In genomic region chr17:15469260-15469659, GRCh38 we compare ENCODE assay signal across 21 cellular contexts. TPM values are rescaled to one million over a fixed set of nuclear protein-coding genes. Genes with fewer than 3 reads are reported as not detected.
DNase-seq lines count a peak whose midpoint lies in the region; ATAC-seq and TF ChIP-seq lines count a peak whose summit lies in the region.
"Had no signal": no experiment of that assay in that cellular context is flagged by ENCODE, and none has a peak within 500 bp of the region (broad histone marks: within the 10 kb centered on the region; RNA-seq: fewer than 3 reads in every experiment).

No MANE protein-coding gene starts in this region.

- in situ Hi-C loops in brain microvascular endothelial cell (cut with HindIII; ENCODE audit: low pct_ligation_motif_present, low sequenced_read_pairs), result no loop called here

- no peaks in the 10 kb centered on the region for H3K36me3 ChIP-seq in brain microvascular endothelial cell (replicated peaks)
- H3K36me3 ChIP-seq in thoracic aorta, result no peaks in the 10 kb centered on the region
- H3K36me3 ChIP-seq: esophagus muscularis mucosa, MG63, tibial artery had no signal

- WGBS in right cardiac atrium, result 61% methylated on average over 7 of the region's 7 CpGs

- DNase-seq in DMS 273 (lab: John Stamatoyannopoulos, UW; ENCODE audit: unreplicated experiment) (peak; percentile 3), DMS 273 treated with DMSO at 0.1 percent for 48 hours (lab: John Stamatoyannopoulos, UW) (no peak), brain microvascular endothelial cell (peak; percentile 92), right cardiac atrium (peak; percentile 33 to 75 (median 70)), thoracic aorta (ENCODE audit: low spot score) (no peak), SKM-1 (lab: John Stamatoyannopoulos, UW; ENCODE audit: unreplicated experiment) (no peak), foreskin keratinocyte (no peak)
- DNase-seq in activated CD4-positive, CD25-positive, alpha-beta regulatory T cell treated with anti-CD3 and anti-CD28 coated beads, Interleukin-2, amount 50 U/mL, for 72 hours, result no peak
- DNase-seq: activated effector memory CD4-positive, alpha-beta T cell treated with anti-CD3 and anti-CD28 coated beads, Interleukin-2, amount 50 U/mL, for 16 hours; amygdala; DND-41; dorsolateral prefrontal cortex; hypothalamus; MG63; NCI-H2081; PC-9; small intestine; SW 1271; tibial artery had no signal

- H3K27ac ChIP-seq in brain microvascular endothelial cell (no peak overlapping the region), right cardiac atrium (ENCODE audit: low read length) (no peak overlapping the region), thoracic aorta (peak overlapping the region; percentile 14 to 41), foreskin keratinocyte (no peak overlapping the region)
- H3K27ac ChIP-seq: 22Rv1, dorsolateral prefrontal cortex, esophagus muscularis mucosa, PC-9, tibial artery had no signal

- H3K4me1 ChIP-seq in right cardiac atrium (ENCODE audit: control insufficient read depth, insufficient read depth, low read length) (peaks cover 9% of the 10 kb centered on the region), thoracic aorta (ENCODE audit: control insufficient read depth in 1 of 2, low read depth in 2 of 2) (peaks cover 7 to 22% of the 10 kb centered on the region in 2 donors), foreskin keratinocyte (no peaks in the 10 kb centered on the region)

- peak in 1 of 2 donors; percentile 39 for ATAC-seq in right cardiac atrium
- peak; percentile 21 for ATAC-seq in thoracic aorta (ENCODE audit: insufficient number of reproducible peaks, low FRiP score, low read depth)
- no peak for ATAC-seq in foreskin keratinocyte

- no peaks in the 10 kb centered on the region for H3K9me3 ChIP-seq in right cardiac atrium (ENCODE audit: control insufficient read depth, low read length)
- H3K9me3 ChIP-seq in thoracic aorta, result no peaks in the 10 kb centered on the region
- H3K9me3 ChIP-seq: esophagus muscularis mucosa, MG63, tibial artery had no signal

- no peaks in the 10 kb centered on the region for H3K27me3 ChIP-seq in brain microvascular endothelial cell (replicated peaks)
- H3K27me3 ChIP-seq in right cardiac atrium (ENCODE audit: control insufficient read depth, insufficient read depth), result no peaks in the 10 kb centered on the region
- no peaks in the 10 kb centered on the region for H3K27me3 ChIP-seq in thoracic aorta (replicated peaks; ENCODE audit: insufficient read depth)
- no peaks in the 10 kb centered on the region for H3K27me3 ChIP-seq in foreskin keratinocyte
- H3K27me3 ChIP-seq: dorsolateral prefrontal cortex, esophagus muscularis mucosa, MG63, tibial artery had no signal

- intact Hi-C loops in right cardiac atrium (cut with DNase I), result no loop called here

- no peak overlapping the region for H3K4me3 ChIP-seq in brain microvascular endothelial cell (ENCODE audit: low read depth, low read length)
- no peak overlapping the region for H3K4me3 ChIP-seq in right cardiac atrium (ENCODE audit: low read length)
- H3K4me3 ChIP-seq in thoracic aorta, result no peak overlapping the region
- H3K4me3 ChIP-seq: dorsolateral prefrontal cortex, esophagus muscularis mucosa, MG63, PC-9, tibial artery had no signal

- no peak for TF ChIP-seq CTCF in brain microvascular endothelial cell (IDR thresholded peaks at IDR 0.05; ENCODE audit: low read depth, low read length, missing control alignments)
- TF ChIP-seq CTCF in thoracic aorta (IDR thresholded peaks at IDR 0.05), result no peak
- TF ChIP-seq CTCF in foreskin keratinocyte (conservative IDR thresholded peaks at IDR 0.05), result no peak

RNA-seq across cellular contexts. Expression of gene CDRT4, which starts 1.8 kb away (rescaled TPM):
- total RNA-seq in right cardiac atrium (1 to 10 TPM; 1.4 to 3.6 (median 2.3) TPM), thoracic aorta (10 to 100 TPM; 13.5 to 22.2 TPM), foreskin keratinocyte (0.24 and 0.71 TPM in 2 replicates)
- polyA plus RNA-seq in right cardiac atrium (2.7 TPM), foreskin keratinocyte (1.4 and 3.5 TPM in 2 replicates)

Comparison
In these comparisons a context has a peak if more than half of its experiments do, and no peak if none do; other contexts are left out.
1. DNase-seq: peak in DMS 273 (single experiment), brain microvascular endothelial cell (single experiment) and right cardiac atrium (3 of 3); none in DMS 273 treated with DMSO at 0.1 percent for 48 hours (single experiment), thoracic aorta (single experiment), SKM-1 (single experiment), foreskin keratinocyte (0 of 2) and activated CD4-positive, CD25-positive, alpha-beta regulatory T cell treated with anti-CD3 and anti-CD28 coated beads, Interleukin-2, amount 50 U/mL, for 72 hours (single experiment).
2. H3K27ac ChIP-seq: peak in thoracic aorta (2 of 2); none in brain microvascular endothelial cell (single experiment), right cardiac atrium (single experiment) and foreskin keratinocyte (single experiment).